Comparison of ENCODE assay signal across 18 cellular contexts in genomic region chr11:61315260-61315659, GRCh38. TPM values are rescaled to one million over a fixed set of nuclear protein-coding genes. Genes with fewer than 3 reads are reported as not detected.
"Had no signal": no experiment of that assay in that cellular context is flagged by ENCODE, and none has a peak within 500 bp of the region (broad histone marks: within the 10 kb centered on the region; RNA-seq: fewer than 3 reads in every experiment).

No MANE protein-coding gene starts in this region.

- H3K27ac ChIP-seq: hepatocyte, parathyroid adenoma, psoas muscle, right lobe of liver, testis, tibial nerve, upper lobe of right lung, vagina had no signal

- H3K9ac ChIP-seq: parathyroid adenoma had no signal

- H2AFZ ChIP-seq: hepatocyte, parathyroid adenoma had no signal

- H3K27me3 ChIP-seq: hepatocyte, right lobe of liver, testis, tibial nerve, upper lobe of right lung, vagina had no signal

- H3K4me3 ChIP-seq: hepatocyte, psoas muscle, right lobe of liver, testis, tibial nerve, upper lobe of right lung, vagina had no signal

- DNase-seq: effector memory CD8-positive, alpha-beta T cell; erythroblast; foreskin melanocyte; head of caudate nucleus; naive thymus-derived CD4-positive, alpha-beta T cell; nephron progenitor cell; psoas muscle; retina; right lobe of liver; stimulated activated CD4-positive, alpha-beta T cell treated with anti-CD3 and anti-CD28 coated beads, Interleukin-4, amount 100 ng/mL, for 1 hour; stimulated activated naive B cell treated with anti-CD40 and anti-IgM and Interleukin-4, amounts not matched to agents 10 μg/mL and 1 μg/mL and 100 μg/mL, for 72 hours; stimulated activated naive CD8-positive, alpha-beta T cell treated with anti-CD3 and anti-CD28 coated beads, Interleukin-15, amount 100 ng/mL, for 72 hours; testis; upper lobe of right lung had no signal

- H3K9me3 ChIP-seq: psoas muscle, right lobe of liver, testis, tibial nerve, upper lobe of right lung, vagina had no signal

- H3K4me2 ChIP-seq: hepatocyte had no signal

- ATAC-seq: effector memory CD8-positive, alpha-beta T cell; naive thymus-derived CD4-positive, alpha-beta T cell; stimulated activated naive B cell treated with anti-CD40 and anti-IgM and Interleukin-4, amounts not matched to agents 10 μg/mL and 1 μg/mL and 100 μg/mL, for 72 hours; stimulated activated naive CD8-positive, alpha-beta T cell treated with anti-CD3 and anti-CD28 coated beads, Interleukin-15, amount 100 ng/mL, for 72 hours; upper lobe of right lung had no signal

- H3K4me1 ChIP-seq: parathyroid adenoma, psoas muscle, right lobe of liver, testis, tibial nerve, upper lobe of right lung, vagina had no signal

- H3K79me2 ChIP-seq: hepatocyte, parathyroid adenoma had no signal

RNA-seq across cellular contexts. Expression of gene VWCE, which starts 20.1 kb away (rescaled TPM):
- polyA plus RNA-seq: naive thymus-derived CD4-positive, alpha-beta T cell had no signal
